Comparison of ENCODE assay signal across 2 cellular contexts in genomic region chr19:44759083-44759804, GRCh38.
TF ChIP-seq lines count a peak whose summit lies in the region.

No MANE protein-coding gene starts in this region.

TF ChIP-seq in endothelial cell of umbilical vein, 7 proteins besides CTCF, POLR2A, EP300 and RAD21:
- TF ChIP-seq MAX (IDR thresholded peaks at IDR 0.05; ENCODE audit: insufficient read depth, insufficient read length) (no peak), JUN (IDR thresholded peaks at IDR 0.05; ENCODE audit: borderline replicate concordance, insufficient read depth, insufficient read length, low read depth) (no peak), POLR2AphosphoS5 (IDR thresholded peaks at IDR 0.05; ENCODE audit: insufficient read depth, low read depth, low read length) (no peak), GATA2 (IDR thresholded peaks at IDR 0.05; ENCODE audit: insufficient read depth, insufficient read length, low read depth, low read length) (no peak), EZH2 (IDR thresholded peaks at IDR 0.05; ENCODE audit: borderline replicate concordance, low read depth, low read length, severe bottlenecking) (no peak), MYC (IDR thresholded peaks at IDR 0.05; ENCODE audit: low read depth, low read length) (no peak), FOS (IDR thresholded peaks at IDR 0.05; ENCODE audit: borderline replicate concordance, insufficient read depth, low read length) (no peak)
TF ChIP-seq in endothelial cell of umbilical vein: peak in this region for 0.

TF ChIP-seq in SK-N-SH, 30 proteins besides CTCF, POLR2A, EP300 and RAD21:
- TF ChIP-seq MXI1 (IDR thresholded peaks at IDR 0.05; ENCODE audit: low read depth, low read length) (no peak), JUND (IDR thresholded peaks at IDR 0.05) (no peak), POLR2AphosphoS5 (IDR thresholded peaks at IDR 0.05; ENCODE audit: low read depth, low read length) (no peak), MAX (IDR thresholded peaks at IDR 0.05; ENCODE audit: low read depth) (no peak), REST (IDR thresholded peaks at IDR 0.05; ENCODE audit: low read depth, low read length) (no peak), USF1 (IDR thresholded peaks at IDR 0.05; ENCODE audit: borderline replicate concordance, low read depth) (no peak), FOXM1 (IDR thresholded peaks at IDR 0.05; ENCODE audit: low read depth) (no peak), NRF1 (IDR thresholded peaks at IDR 0.05; ENCODE audit: low read depth, low read length) (no peak), CHD2 (IDR thresholded peaks at IDR 0.05; ENCODE audit: low read length, partially characterized antibody) (no peak)
